8 cellular contexts compared by ENCODE assay signal in genomic region chr13:44879452-44880058, GRCh38.
DNase-seq lines count a peak whose midpoint lies in the region; ATAC-seq and TF ChIP-seq lines count a peak whose summit lies in the region.
"Had no signal": no experiment of that assay in that cellular context is flagged by ENCODE, and none has a peak within 500 bp of the region (broad histone marks: within the 10 kb centered on the region; RNA-seq: fewer than 3 reads in every experiment).

No MANE protein-coding gene starts in this region.

- TF ChIP-seq RAD21 in liver (IDR thresholded peaks at IDR 0.05), result peak; percentile 56 to 72

- no peaks in the 10 kb centered on the region for H3K4me1 ChIP-seq in liver (ENCODE audit: control insufficient read depth in 4 of 4, insufficient read depth in 4 of 4, low read length in 3 of 4)

- H3K4me3 ChIP-seq in GM06990 (replicated peaks; ENCODE audit: low read depth, low read length), result no peak overlapping the region
- no peak overlapping the region for H3K4me3 ChIP-seq in liver (ENCODE audit: low read depth in 1 of 3, low read length in 3 of 3)

- 90% methylated on average over 5 of the region's 5 CpGs for WGBS in liver

- TF ChIP-seq CTCF in GM06990 (IDR thresholded peaks at IDR 0.05; ENCODE audit: insufficient read depth, low read length, poor library complexity, severe bottlenecking) (peak; percentile 69), liver (IDR thresholded peaks at IDR 0.05; ENCODE audit: low read depth, low read length, missing input control) (peak; percentile 18)

- no peak for DNase-seq in GM06990 (ENCODE audit: extremely low read depth, insufficient read length)
- peak; percentile 62 to 70 for DNase-seq in Kasumi-1 (lab: John Stamatoyannopoulos, UW)
- DNase-seq in amniotic stem cell (lab: John Stamatoyannopoulos, UW), result peak; percentile 1
- no peak for DNase-seq in T-helper 2 cell treated with Interferon-gamma antibody and Interleukin-4, amounts not matched to agents 5 μg/mL and 100 μg/mL, for 36 hours (ENCODE audit: low spot score)

- no peak overlapping the region for H3K27ac ChIP-seq in liver (ENCODE audit: low read depth in 1 of 2, low read length in 2 of 2)

- no peaks in the 10 kb centered on the region for H3K4me1 Mint-ChIP-seq in T-helper 2 cell treated with Interferon-gamma antibody and Interleukin-4, amounts not matched to agents 5 μg/mL and 100 μg/mL, for 36 hours (ENCODE audit: low read depth)
- H3K4me1 Mint-ChIP-seq: nephron had no signal

- no peaks in the 10 kb centered on the region for H3K36me3 Mint-ChIP-seq in T-helper 2 cell treated with Interferon-gamma antibody and Interleukin-4, amounts not matched to agents 5 μg/mL and 100 μg/mL, for 36 hours (ENCODE audit: low read depth)

- no peak for ATAC-seq in GM18517 (IDR thresholded peaks at IDR 0.05; ENCODE audit: unreplicated experiment)
- no peak for ATAC-seq in GM21786 (IDR thresholded peaks at IDR 0.05; ENCODE audit: unreplicated experiment)

- peaks cover 0 to 4% (median 0%) of the 10 kb centered on the region in 4 donors for H3K9me3 ChIP-seq in liver (ENCODE audit: control insufficient read depth in 4 of 4, low read length in 3 of 4)

- H3K27me3 Mint-ChIP-seq in T-helper 2 cell treated with Interferon-gamma antibody and Interleukin-4, amounts not matched to agents 5 μg/mL and 100 μg/mL, for 36 hours (ENCODE audit: low read depth), result no peaks in the 10 kb centered on the region

- H3K9me3 Mint-ChIP-seq in T-helper 2 cell treated with Interferon-gamma antibody and Interleukin-4, amounts not matched to agents 5 μg/mL and 100 μg/mL, for 36 hours, result peaks cover 7% of the 10 kb centered on the region

- no peaks in the 10 kb centered on the region for H3K27me3 ChIP-seq in GM06990 (replicated peaks; ENCODE audit: control insufficient read depth, insufficient read depth, low read length)
- H3K27me3 ChIP-seq in liver (ENCODE audit: control insufficient read depth in 4 of 4, insufficient read depth in 4 of 4, low read length in 3 of 4), result no peaks in the 10 kb centered on the region

- no peak overlapping the region for H3K4me3 Mint-ChIP-seq in T-helper 2 cell treated with Interferon-gamma antibody and Interleukin-4, amounts not matched to agents 5 μg/mL and 100 μg/mL, for 36 hours
- H3K4me3 Mint-ChIP-seq: nephron had no signal

- no peak overlapping the region for H3K9ac ChIP-seq in liver (ENCODE audit: low read depth in 1 of 2, low read length in 2 of 2)

- no peaks in the 10 kb centered on the region for H3K36me3 ChIP-seq in GM06990 (ENCODE audit: control insufficient read depth, insufficient read depth, low read length)
- no peaks in the 10 kb centered on the region for H3K36me3 ChIP-seq in liver (ENCODE audit: control insufficient read depth in 4 of 4, insufficient read depth in 3 of 4, low read depth in 1 of 4, low read length in 3 of 4)

- H3K27ac Mint-ChIP-seq in T-helper 2 cell treated with Interferon-gamma antibody and Interleukin-4, amounts not matched to agents 5 μg/mL and 100 μg/mL, for 36 hours, result no peak overlapping the region
- H3K27ac Mint-ChIP-seq: nephron had no signal

TF ChIP-seq in liver, 16 proteins besides CTCF, POLR2A, EP300 and RAD21:
- TF ChIP-seq JUND (IDR thresholded peaks at IDR 0.05) (no peak), HNF4G (IDR thresholded peaks at IDR 0.05) (no peak), FOXA1 (IDR thresholded peaks at IDR 0.05) (no peak), GABPA (IDR thresholded peaks at IDR 0.05 in 1 of 2, conservative IDR thresholded peaks at IDR 0.05 in 1 of 2) (no peak), REST (IDR thresholded peaks at IDR 0.05) (no peak), NR2F2 (IDR thresholded peaks at IDR 0.05) (no peak), TAF1 (conservative IDR thresholded peaks at IDR 0.05) (no peak), MAX (IDR thresholded peaks at IDR 0.05) (no peak), EGR1 (IDR thresholded peaks at IDR 0.05; ENCODE audit: low read depth in 2 of 2) (no peak), SP1 (IDR thresholded peaks at IDR 0.05) (no peak), RXRA (IDR thresholded peaks at IDR 0.05) (no peak), HNF4A (conservative IDR thresholded peaks at IDR 0.05) (no peak), ZBTB33 (IDR thresholded peaks at IDR 0.05) (no peak), YY1 (IDR thresholded peaks at IDR 0.05) (no peak), ATF3 (IDR thresholded peaks at IDR 0.05) (no peak), FOXA2 (IDR thresholded peaks at IDR 0.05) (no peak)

Comparison
In these comparisons a context has a peak if more than half of its experiments do, and no peak if none do; other contexts are left out.
1. DNase-seq: peak in Kasumi-1 (2 of 2) and amniotic stem cell (single experiment); none in GM06990 (single experiment) and T-helper 2 cell treated with Interferon-gamma antibody and Interleukin-4, amounts not matched to agents 5 μg/mL and 100 μg/mL, for 36 hours (single experiment).